In the genomic region with DNA sequence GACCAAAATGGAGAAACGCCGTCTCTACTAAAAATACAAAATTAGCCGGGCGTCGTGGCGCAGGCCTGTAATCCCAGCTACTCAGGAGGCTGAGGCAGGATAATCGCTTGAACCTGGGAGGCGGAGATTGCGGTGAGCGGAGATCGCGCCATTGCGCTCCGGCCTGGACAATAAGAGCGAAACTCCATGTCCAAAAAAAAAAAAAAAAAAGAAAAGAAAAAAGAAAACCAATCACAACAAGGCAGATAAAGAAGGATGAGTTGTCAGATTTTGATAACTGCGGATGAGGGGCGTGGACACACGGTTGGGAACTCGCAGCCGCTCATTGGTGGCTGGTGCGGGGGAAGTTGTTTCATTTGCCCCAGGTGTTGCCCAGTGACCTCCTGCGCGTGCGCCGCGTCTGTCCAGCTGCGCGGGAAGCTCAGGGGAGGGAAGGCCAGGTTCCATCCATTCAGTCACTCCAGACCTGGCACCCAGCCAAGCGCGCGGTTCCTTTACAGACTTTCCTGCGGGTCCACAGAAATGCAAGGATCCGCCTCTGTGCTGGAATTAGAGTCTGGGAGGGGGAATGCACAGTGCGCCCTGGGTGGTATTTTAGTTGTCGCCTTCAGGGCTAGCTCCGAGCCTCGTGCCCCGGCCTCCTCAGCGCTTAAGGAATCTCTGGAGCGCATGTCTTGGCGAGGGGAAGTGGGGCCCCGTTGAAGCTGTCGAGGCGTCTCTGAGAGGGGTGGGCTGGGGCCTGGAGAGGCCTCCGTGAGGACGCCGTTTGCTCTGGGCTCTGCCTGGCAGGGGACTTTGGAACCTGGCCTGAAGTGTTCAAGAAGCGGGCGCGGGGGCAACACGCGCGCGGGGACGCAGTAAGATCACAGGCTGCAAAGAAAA, we compare ENCODE assay signal across 1 cellular context.
TF ChIP-seq lines count a peak whose summit lies in the region.

No MANE protein-coding gene starts in this region.

TF ChIP-seq in HepG2, 621 proteins besides CTCF, POLR2A, EP300 and RAD21 (continued from another document and continues in another):
- TF ChIP-seq, protein P1, sequence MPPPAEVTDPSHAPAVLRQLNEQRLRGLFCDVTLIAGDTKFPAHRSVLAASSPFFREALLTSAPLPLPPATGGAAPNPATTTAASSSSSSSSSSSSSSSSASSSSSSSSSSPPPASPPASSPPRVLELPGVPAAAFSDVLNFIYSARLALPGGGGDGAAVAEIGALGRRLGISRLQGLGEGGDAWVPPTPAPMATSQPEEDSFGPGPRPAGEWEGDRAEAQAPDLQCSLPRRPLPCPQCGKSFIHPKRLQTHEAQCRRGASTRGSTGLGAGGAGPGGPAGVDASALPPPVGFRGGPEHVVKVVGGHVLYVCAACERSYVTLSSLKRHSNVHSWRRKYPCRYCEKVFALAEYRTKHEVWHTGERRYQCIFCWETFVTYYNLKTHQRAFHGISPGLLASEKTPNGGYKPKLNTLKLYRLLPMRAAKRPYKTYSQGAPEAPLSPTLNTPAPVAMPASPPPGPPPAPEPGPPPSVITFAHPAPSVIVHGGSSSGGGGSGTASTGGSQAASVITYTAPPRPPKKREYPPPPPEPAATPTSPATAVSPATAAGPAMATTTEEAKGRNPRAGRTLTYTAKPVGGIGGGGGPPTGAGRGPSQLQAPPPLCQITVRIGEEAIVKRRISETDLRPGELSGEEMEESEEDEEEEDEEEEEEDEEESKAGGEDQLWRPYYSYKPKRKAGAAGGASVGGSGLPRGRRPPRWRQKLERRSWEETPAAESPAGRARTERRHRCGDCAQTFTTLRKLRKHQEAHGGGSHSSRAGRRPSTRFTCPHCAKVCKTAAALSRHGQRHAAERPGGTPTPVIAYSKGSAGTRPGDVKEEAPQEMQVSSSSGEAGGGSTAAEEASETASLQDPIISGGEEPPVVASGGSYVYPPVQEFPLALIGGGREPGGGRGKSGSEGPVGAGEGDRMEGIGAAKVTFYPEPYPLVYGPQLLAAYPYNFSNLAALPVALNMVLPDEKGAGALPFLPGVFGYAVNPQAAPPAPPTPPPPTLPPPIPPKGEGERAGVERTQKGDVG (CRISPR knock-in tag; IDR thresholded peaks at IDR 0.05; ENCODE audit: borderline replicate concordance): 0 out of 2 replicates have a peak, but pooled peaks have one; percentile 9
- TF ChIP-seq ZNF766 (CRISPR knock-in tag; IDR thresholded peaks at IDR 0.05; ENCODE audit: borderline replicate concordance) (no peak), MAFG (CRISPR knock-in tag; IDR thresholded peaks at IDR 0.05) (no peak), ZNF773 (CRISPR knock-in tag; IDR thresholded peaks at IDR 0.05; ENCODE audit: borderline replicate concordance) (no peak), TCF12 (IDR thresholded peaks at IDR 0.05) (no peak), TCF12 (CRISPR knock-in tag; IDR thresholded peaks at IDR 0.05) (no peak), CCDC6 (CRISPR knock-in tag; IDR thresholded peaks at IDR 0.05) (peak; percentile 55), ZNF530 (CRISPR knock-in tag; IDR thresholded peaks at IDR 0.05; ENCODE audit: low read depth) (no peak), ZNF776 (CRISPR knock-in tag; IDR thresholded peaks at IDR 0.05) (no peak), ZFP82 (CRISPR knock-in tag; IDR thresholded peaks at IDR 0.05; ENCODE audit: borderline replicate concordance) (no peak), ZNF644 (CRISPR knock-in tag; IDR thresholded peaks at IDR 0.05; ENCODE audit: low read depth) (no peak), SALL2 (CRISPR knock-in tag; IDR thresholded peaks at IDR 0.05) (no peak; the same call in 1 of the 2 replicates), EHMT2 (IDR thresholded peaks at IDR 0.05; ENCODE audit: borderline replicate concordance, low read depth, low read length) (no peak), ZNF557 (CRISPR knock-in tag; IDR thresholded peaks at IDR 0.05) (no peak), RFXAP (CRISPR knock-in tag; IDR thresholded peaks at IDR 0.05; ENCODE audit: borderline replicate concordance) (no peak), ZNF570 (CRISPR knock-in tag; IDR thresholded peaks at IDR 0.05; ENCODE audit: borderline replicate concordance) (no peak; the same call in 1 of the 2 replicates), ZNF382 (CRISPR knock-in tag; IDR thresholded peaks at IDR 0.05; ENCODE audit: borderline replicate concordance) (no peak), NCOA5 (CRISPR knock-in tag; IDR thresholded peaks at IDR 0.05) (no peak), ZNF101 (CRISPR knock-in tag; IDR thresholded peaks at IDR 0.05; ENCODE audit: borderline replicate concordance, low read depth) (peak; percentile 34; the same call in 1 of the 2 replicates), ZNF260 (CRISPR knock-in tag; IDR thresholded peaks at IDR 0.05; ENCODE audit: borderline replicate concordance, low read depth) (no peak), ZBTB3 (CRISPR knock-in tag; IDR thresholded peaks at IDR 0.05; ENCODE audit: borderline replicate concordance, low read depth) (no peak), ZFP37 (CRISPR knock-in tag; IDR thresholded peaks at IDR 0.05; ENCODE audit: borderline replicate concordance) (peak; percentile 87; the same call in 1 of the 2 replicates), ZNF672 (CRISPR knock-in tag; IDR thresholded peaks at IDR 0.05) (no peak), SUZ12 (IDR thresholded peaks at IDR 0.05; ENCODE audit: low read depth, low read length) (no peak), ZFX (CRISPR knock-in tag; IDR thresholded peaks at IDR 0.05; ENCODE audit: low read depth) (no peak; the same call in 1 of the 2 replicates), THAP11 (CRISPR knock-in tag; IDR thresholded peaks at IDR 0.05) (no peak; the same call in 1 of the 2 replicates), NFIC (IDR thresholded peaks at IDR 0.05; ENCODE audit: low read length) (peak; percentile 76), NFYB (CRISPR knock-in tag; IDR thresholded peaks at IDR 0.05) (peak; percentile 75)
- TF ChIP-seq, protein P2, sequence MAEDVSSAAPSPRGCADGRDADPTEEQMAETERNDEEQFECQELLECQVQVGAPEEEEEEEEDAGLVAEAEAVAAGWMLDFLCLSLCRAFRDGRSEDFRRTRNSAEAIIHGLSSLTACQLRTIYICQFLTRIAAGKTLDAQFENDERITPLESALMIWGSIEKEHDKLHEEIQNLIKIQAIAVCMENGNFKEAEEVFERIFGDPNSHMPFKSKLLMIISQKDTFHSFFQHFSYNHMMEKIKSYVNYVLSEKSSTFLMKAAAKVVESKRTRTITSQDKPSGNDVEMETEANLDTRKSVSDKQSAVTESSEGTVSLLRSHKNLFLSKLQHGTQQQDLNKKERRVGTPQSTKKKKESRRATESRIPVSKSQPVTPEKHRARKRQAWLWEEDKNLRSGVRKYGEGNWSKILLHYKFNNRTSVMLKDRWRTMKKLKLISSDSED (CRISPR knock-in tag; IDR thresholded peaks at IDR 0.05): no peak
- TF ChIP-seq, protein P3, sequence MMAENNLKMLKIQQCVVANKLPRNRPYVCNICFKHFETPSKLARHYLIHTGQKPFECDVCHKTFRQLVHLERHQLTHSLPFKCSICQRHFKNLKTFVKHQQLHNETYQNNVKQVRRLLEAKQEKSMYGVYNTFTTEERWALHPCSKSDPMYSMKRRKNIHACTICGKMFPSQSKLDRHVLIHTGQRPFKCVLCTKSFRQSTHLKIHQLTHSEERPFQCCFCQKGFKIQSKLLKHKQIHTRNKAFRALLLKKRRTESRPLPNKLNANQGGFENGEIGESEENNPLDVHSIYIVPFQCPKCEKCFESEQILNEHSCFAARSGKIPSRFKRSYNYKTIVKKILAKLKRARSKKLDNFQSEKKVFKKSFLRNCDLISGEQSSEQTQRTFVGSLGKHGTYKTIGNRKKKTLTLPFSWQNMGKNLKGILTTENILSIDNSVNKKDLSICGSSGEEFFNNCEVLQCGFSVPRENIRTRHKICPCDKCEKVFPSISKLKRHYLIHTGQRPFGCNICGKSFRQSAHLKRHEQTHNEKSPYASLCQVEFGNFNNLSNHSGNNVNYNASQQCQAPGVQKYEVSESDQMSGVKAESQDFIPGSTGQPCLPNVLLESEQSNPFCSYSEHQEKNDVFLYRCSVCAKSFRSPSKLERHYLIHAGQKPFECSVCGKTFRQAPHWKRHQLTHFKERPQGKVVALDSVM (CRISPR knock-in tag; IDR thresholded peaks at IDR 0.05): peak; percentile 81; the same call in 1 of the 2 replicates
- TF ChIP-seq, protein P4, sequence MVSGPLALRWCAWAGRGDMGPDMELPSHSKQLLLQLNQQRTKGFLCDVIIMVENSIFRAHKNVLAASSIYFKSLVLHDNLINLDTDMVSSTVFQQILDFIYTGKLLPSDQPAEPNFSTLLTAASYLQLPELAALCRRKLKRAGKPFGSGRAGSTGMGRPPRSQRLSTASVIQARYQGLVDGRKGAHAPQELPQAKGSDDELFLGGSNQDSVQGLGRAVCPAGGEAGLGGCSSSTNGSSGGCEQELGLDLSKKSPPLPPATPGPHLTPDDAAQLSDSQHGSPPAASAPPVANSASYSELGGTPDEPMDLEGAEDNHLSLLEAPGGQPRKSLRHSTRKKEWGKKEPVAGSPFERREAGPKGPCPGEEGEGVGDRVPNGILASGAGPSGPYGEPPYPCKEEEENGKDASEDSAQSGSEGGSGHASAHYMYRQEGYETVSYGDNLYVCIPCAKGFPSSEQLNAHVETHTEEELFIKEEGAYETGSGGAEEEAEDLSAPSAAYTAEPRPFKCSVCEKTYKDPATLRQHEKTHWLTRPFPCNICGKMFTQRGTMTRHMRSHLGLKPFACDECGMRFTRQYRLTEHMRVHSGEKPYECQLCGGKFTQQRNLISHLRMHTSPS (CRISPR knock-in tag; IDR thresholded peaks at IDR 0.05; ENCODE audit: low read depth): no peak
- TF ChIP-seq, protein P5, sequence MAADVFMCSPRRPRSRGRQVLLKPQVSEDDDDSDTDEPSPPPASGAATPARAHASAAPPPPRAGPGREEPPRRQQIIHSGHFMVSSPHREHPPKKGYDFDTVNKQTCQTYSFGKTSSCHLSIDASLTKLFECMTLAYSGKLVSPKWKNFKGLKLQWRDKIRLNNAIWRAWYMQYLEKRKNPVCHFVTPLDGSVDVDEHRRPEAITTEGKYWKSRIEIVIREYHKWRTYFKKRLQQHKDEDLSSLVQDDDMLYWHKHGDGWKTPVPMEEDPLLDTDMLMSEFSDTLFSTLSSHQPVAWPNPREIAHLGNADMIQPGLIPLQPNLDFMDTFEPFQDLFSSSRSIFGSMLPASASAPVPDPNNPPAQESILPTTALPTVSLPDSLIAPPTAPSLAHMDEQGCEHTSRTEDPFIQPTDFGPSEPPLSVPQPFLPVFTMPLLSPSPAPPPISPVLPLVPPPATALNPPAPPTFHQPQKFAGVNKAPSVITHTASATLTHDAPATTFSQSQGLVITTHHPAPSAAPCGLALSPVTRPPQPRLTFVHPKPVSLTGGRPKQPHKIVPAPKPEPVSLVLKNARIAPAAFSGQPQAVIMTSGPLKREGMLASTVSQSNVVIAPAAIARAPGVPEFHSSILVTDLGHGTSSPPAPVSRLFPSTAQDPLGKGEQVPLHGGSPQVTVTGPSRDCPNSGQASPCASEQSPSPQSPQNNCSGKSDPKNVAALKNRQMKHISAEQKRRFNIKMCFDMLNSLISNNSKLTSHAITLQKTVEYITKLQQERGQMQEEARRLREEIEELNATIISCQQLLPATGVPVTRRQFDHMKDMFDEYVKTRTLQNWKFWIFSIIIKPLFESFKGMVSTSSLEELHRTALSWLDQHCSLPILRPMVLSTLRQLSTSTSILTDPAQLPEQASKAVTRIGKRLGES (CRISPR knock-in tag; IDR thresholded peaks at IDR 0.05; ENCODE audit: borderline replicate concordance): no peak
- TF ChIP-seq, protein P6, sequence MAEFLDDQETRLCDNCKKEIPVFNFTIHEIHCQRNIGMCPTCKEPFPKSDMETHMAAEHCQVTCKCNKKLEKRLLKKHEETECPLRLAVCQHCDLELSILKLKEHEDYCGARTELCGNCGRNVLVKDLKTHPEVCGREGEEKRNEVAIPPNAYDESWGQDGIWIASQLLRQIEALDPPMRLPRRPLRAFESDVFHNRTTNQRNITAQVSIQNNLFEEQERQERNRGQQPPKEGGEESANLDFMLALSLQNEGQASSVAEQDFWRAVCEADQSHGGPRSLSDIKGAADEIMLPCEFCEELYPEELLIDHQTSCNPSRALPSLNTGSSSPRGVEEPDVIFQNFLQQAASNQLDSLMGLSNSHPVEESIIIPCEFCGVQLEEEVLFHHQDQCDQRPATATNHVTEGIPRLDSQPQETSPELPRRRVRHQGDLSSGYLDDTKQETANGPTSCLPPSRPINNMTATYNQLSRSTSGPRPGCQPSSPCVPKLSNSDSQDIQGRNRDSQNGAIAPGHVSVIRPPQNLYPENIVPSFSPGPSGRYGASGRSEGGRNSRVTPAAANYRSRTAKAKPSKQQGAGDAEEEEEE (CRISPR knock-in tag; IDR thresholded peaks at IDR 0.05; ENCODE audit: borderline replicate concordance): no peak
- TF ChIP-seq, protein P7, sequence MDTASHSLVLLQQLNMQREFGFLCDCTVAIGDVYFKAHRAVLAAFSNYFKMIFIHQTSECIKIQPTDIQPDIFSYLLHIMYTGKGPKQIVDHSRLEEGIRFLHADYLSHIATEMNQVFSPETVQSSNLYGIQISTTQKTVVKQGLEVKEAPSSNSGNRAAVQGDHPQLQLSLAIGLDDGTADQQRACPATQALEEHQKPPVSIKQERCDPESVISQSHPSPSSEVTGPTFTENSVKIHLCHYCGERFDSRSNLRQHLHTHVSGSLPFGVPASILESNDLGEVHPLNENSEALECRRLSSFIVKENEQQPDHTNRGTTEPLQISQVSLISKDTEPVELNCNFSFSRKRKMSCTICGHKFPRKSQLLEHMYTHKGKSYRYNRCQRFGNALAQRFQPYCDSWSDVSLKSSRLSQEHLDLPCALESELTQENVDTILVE (CRISPR knock-in tag; IDR thresholded peaks at IDR 0.05): no peak; the same call in 1 of the 2 replicates
- TF ChIP-seq, protein P8, sequence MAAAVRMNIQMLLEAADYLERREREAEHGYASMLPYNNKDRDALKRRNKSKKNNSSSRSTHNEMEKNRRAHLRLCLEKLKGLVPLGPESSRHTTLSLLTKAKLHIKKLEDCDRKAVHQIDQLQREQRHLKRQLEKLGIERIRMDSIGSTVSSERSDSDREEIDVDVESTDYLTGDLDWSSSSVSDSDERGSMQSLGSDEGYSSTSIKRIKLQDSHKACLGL (CRISPR knock-in tag; IDR thresholded peaks at IDR 0.05): peak; percentile 32; the same call in 1 of the 2 replicates
- TF ChIP-seq, protein P9, sequence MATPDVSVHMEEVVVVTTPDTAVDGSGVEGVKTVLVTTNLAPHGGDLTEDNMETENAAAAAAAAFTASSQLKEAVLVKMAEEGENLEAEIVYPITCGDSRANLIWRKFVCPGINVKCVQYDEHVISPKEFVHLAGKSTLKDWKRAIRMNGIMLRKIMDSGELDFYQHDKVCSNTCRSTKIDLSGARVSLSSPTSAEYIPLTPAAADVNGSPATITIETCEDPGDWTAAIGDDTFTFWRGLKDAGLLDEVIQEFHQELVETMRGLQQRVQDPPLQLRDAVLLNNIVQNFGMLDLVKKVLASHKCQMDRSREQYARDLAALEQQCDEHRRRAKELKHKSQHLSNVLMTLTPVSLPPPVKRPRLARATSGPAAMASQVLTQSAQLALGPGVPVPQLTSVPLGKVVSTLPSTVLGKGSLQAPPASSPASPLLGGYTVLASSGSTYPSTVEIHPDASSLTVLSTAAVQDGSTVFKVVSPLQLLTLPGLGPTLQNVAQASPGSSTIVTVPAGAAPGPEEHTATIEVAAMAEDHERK (CRISPR knock-in tag; IDR thresholded peaks at IDR 0.05; ENCODE audit: low read depth): no peak
- TF ChIP-seq, protein P10, sequence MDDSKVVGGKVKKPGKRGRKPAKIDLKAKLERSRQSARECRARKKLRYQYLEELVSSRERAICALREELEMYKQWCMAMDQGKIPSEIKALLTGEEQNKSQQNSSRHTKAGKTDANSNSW (CRISPR knock-in tag; IDR thresholded peaks at IDR 0.05; ENCODE audit: borderline replicate concordance): peak; percentile 56; the same call in 1 of the 2 replicates
- TF ChIP-seq, protein P11, sequence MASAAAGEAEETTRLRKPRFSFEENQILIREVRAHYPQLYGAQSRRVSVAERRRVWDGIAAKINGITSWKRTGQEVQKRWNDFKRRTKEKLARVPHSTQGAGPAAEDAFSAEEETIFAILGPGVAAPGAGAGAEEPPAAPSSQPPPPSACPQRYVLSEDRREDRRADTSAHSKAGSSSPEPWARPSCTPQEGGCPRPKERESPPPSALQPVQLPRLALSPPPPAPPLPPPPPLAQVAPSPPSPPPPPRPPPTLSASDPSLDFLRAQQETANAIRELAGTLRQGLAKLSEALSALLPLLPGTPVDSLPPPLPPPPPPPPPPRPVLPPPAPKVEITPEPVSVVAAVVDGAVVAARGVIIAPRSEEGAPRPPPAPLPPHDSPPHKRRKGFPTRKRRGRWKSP (CRISPR knock-in tag; IDR thresholded peaks at IDR 0.05): 0 out of 2 replicates have a peak, but pooled peaks have one; percentile 8
